In genomic region chr14:74569387-74569786, GRCh38 we compare ENCODE assay signal across 1 cellular context.
TF ChIP-seq lines count a peak whose summit lies in the region.

No MANE protein-coding gene starts in this region.

TF ChIP-seq in GM23338, 12 proteins besides CTCF, POLR2A, EP300 and RAD21 (continued from another document):
- no peak for TF ChIP-seq ETS1 (IDR thresholded peaks at IDR 0.05)
TF ChIP-seq in GM23338: peak in this region for 0.
